In the genomic region with DNA sequence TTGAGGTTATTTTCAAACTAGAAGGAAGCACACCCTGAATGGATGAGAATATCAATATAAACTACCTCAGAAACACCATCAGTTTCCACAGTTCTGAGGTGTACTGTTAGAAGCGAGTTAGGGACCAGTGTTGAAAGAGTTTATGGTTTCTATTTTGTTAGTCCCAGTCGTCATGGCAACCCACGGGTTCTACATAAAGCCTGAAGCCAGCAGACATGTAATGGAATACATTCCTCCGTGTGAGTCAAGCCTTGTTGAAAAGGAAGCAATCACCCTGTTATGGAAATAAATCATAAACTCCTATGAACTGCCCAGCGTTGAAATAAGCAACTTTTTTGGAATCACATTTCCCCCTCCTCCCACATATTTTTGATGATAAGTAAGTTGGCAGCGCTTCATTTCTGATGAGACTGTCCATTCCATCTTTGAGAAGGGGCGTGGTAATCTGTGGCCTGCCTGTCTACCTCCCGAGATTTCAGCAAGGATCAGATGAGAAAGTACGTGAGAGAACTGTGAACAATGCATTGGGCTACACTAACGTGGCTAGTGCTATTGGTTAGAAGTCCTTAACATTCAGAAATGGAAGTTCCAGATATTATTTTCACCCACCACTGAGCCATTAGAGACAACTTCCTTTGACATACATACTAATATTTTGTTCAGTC, we compare ENCODE assay signal across 15 cellular contexts. TPM values are rescaled to one million over a fixed set of nuclear protein-coding genes. Genes with fewer than 3 reads are reported as not detected.
DNase-seq lines count a peak whose midpoint lies in the region; ATAC-seq and TF ChIP-seq lines count a peak whose summit lies in the region.
"Had no signal": no experiment of that assay in that cellular context is flagged by ENCODE, and none has a peak within 500 bp of the region (broad histone marks: within the 10 kb centered on the region; RNA-seq: fewer than 3 reads in every experiment).

No MANE protein-coding gene starts in this region.

- no peaks in the 10 kb centered on the region for H3K27me3 ChIP-seq in left lung

- H3K27me3 Mint-ChIP-seq in activated CD4-positive, alpha-beta memory T cell treated with anti-CD3 and anti-CD28 coated beads, Interleukin-2, amount 10 ng/mL, durations not matched to agents 7 days and 5 days = peaks cover 3% of the 10 kb centered on the region
- H3K27me3 Mint-ChIP-seq: CD4-positive, CD25-positive, alpha-beta regulatory T cell had no signal

- no peak overlapping the region for H3K27ac Mint-ChIP-seq in activated CD4-positive, alpha-beta memory T cell treated with anti-CD3 and anti-CD28 coated beads, Interleukin-2, amount 10 ng/mL, durations not matched to agents 7 days and 5 days
- H3K27ac Mint-ChIP-seq: activated T-cell treated with anti-CD3 and anti-CD28 coated beads, Interleukin-2, amount 50 U/mL, for 24 hours; CD4-positive, CD25-positive, alpha-beta regulatory T cell had no signal

- no peaks in the 10 kb centered on the region for H3K36me3 Mint-ChIP-seq in activated CD4-positive, alpha-beta memory T cell treated with anti-CD3 and anti-CD28 coated beads, Interleukin-2, amount 10 ng/mL, durations not matched to agents 7 days and 5 days (ENCODE audit: low read depth)
- H3K36me3 Mint-ChIP-seq: CD4-positive, CD25-positive, alpha-beta regulatory T cell had no signal

- TF ChIP-seq CTCF in choroid plexus epithelial cell (conservative IDR thresholded peaks at IDR 0.05; ENCODE audit: low read depth, low read length) = no peak
- TF ChIP-seq CTCF in left lung (IDR thresholded peaks at IDR 0.05) = no peak

- CTCF ChIA-PET in activated CD4-positive, alpha-beta memory T cell treated with anti-CD3 and anti-CD28 coated beads, Interleukin-2, amount 10 ng/mL, durations not matched to agents 7 days and 5 days (lab: Charles Lee) = no interaction called here

- H3K9me3 ChIP-seq in left lung = no peaks in the 10 kb centered on the region
- H3K9me3 ChIP-seq: psoas muscle had no signal

- POLR2A ChIA-PET in activated CD4-positive, alpha-beta memory T cell treated with anti-CD3 and anti-CD28 coated beads, Interleukin-2, amount 10 ng/mL, durations not matched to agents 7 days and 5 days (lab: Charles Lee) = no interaction called here

- DNase-seq in AG08395 (ENCODE audit: low spot score) = peak; percentile 18
- peak; percentile 5 for DNase-seq in HPDE6-E6E7 (ENCODE audit: extremely low spot score)
- peak; percentile 18 for DNase-seq in choroid plexus epithelial cell (ENCODE audit: low read depth)
- no peak for DNase-seq in left lung
- DNase-seq in cerebellar cortex (ENCODE audit: low spot score) = no peak
- DNase-seq in NCI-H345 (lab: John Stamatoyannopoulos, UW) = no peak
- no peak for DNase-seq in activated CD4-positive, alpha-beta memory T cell treated with anti-CD3 and anti-CD28 coated beads, Interleukin-2, amount 10 ng/mL, durations not matched to agents 7 days and 5 days
- DNase-seq in activated gamma-delta T cell (lab: John Stamatoyannopoulos, UW) = no peak
- DNase-seq: activated T-cell treated with anti-CD3 and anti-CD28 coated beads, Interleukin-2, amount 50 U/mL, for 24 hours; CD4-positive, CD25-positive, alpha-beta regulatory T cell; central memory CD4-positive, alpha-beta T cell; NCI-H446 treated with DMSO at 0.1 percent for 48 hours had no signal

- no peak overlapping the region for H3K4me3 ChIP-seq in choroid plexus epithelial cell (ENCODE audit: low read depth, low read length)
- H3K4me3 ChIP-seq in left lung = no peak overlapping the region
- H3K4me3 ChIP-seq: lung, psoas muscle had no signal

- H3K4me1 Mint-ChIP-seq in activated CD4-positive, alpha-beta memory T cell treated with anti-CD3 and anti-CD28 coated beads, Interleukin-2, amount 10 ng/mL, durations not matched to agents 7 days and 5 days = no peaks in the 10 kb centered on the region
- H3K4me1 Mint-ChIP-seq: CD4-positive, CD25-positive, alpha-beta regulatory T cell had no signal

- H3K9me3 Mint-ChIP-seq in activated CD4-positive, alpha-beta memory T cell treated with anti-CD3 and anti-CD28 coated beads, Interleukin-2, amount 10 ng/mL, durations not matched to agents 7 days and 5 days = no peaks in the 10 kb centered on the region
- H3K9me3 Mint-ChIP-seq: activated T-cell treated with anti-CD3 and anti-CD28 coated beads, Interleukin-2, amount 50 U/mL, for 24 hours had no signal

- intact Hi-C loops in left lung (cut with DNase I) = no loop called here

- H3K27ac ChIP-seq in left lung = peak overlapping the region in 1 of 2 donors; percentile 7
- H3K27ac ChIP-seq: KMS-11, psoas muscle had no signal

- H3K4me3 Mint-ChIP-seq in activated CD4-positive, alpha-beta memory T cell treated with anti-CD3 and anti-CD28 coated beads, Interleukin-2, amount 10 ng/mL, durations not matched to agents 7 days and 5 days = no peak overlapping the region
- H3K4me3 Mint-ChIP-seq: activated T-cell treated with anti-CD3 and anti-CD28 coated beads, Interleukin-2, amount 50 U/mL, for 24 hours; CD4-positive, CD25-positive, alpha-beta regulatory T cell had no signal

- peak; percentile 24 for ATAC-seq in left lung
- ATAC-seq: psoas muscle had no signal

- no peaks in the 10 kb centered on the region for H3K36me3 ChIP-seq in left lung

- no peaks in the 10 kb centered on the region for H3K4me1 ChIP-seq in left lung
- H3K4me1 ChIP-seq: psoas muscle had no signal

RNA-seq across cellular contexts. Expression of gene PDHA1, which starts 40.4 kb away (rescaled TPM):
- 100 to 1,000 TPM; 120 to 141 TPM for total RNA-seq in left lung
- 100 to 1,000 TPM; 134 to 142 TPM for total RNA-seq in activated CD4-positive, alpha-beta memory T cell treated with anti-CD3 and anti-CD28 coated beads, Interleukin-2, amount 10 ng/mL, durations not matched to agents 7 days and 5 days

Comparison
In these comparisons a context has a peak if more than half of its experiments do, and no peak if none do; other contexts are left out.
1. DNase-seq: peak in AG08395 (single experiment), HPDE6-E6E7 (single experiment) and choroid plexus epithelial cell (single experiment); none in left lung (0 of 2), cerebellar cortex (single experiment), NCI-H345 (single experiment), activated CD4-positive, alpha-beta memory T cell treated with anti-CD3 and anti-CD28 coated beads, Interleukin-2, amount 10 ng/mL, durations not matched to agents 7 days and 5 days (single experiment) and activated gamma-delta T cell (single experiment).